19 cellular contexts compared by ENCODE assay signal in the genomic region with DNA sequence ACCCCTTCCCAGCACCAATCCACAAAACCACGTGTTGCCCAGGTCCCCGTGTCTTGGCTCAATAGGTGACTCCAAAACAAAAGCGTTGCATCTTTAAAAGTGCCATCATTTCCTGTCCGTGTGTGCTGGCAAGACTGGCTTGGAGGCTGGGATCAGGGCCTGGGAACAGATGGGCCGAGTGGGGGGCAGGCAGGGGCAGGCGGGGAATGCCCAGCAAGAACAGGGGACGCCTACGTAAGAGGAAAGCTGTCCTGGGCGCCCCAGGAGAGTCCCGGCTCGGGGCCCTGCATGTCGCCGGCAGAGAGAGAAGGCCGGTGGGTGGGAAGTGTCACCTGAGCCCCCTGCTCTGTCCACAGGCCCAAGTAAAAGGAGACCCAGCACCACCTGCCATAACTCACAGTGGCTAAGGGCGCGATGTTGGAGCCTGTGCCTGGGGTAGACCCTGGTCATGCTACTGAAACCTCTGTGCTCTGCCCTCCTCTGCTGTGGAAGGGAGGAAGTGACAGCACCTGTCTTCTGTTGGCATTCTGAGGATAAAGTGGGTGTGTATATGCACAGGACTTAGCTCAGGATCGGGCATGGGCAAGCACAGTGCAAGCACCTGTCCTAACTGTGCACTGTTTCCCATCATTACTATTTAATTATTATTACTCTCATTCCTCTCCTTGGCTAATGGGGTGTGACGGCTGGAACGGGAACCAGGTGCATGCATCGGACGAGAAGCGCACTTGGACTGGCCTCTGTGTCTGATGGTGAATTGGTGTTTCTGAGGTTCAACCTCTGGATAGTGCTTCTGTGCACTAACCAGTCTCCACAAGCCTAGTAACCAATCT.
"Had no signal": no experiment of that assay in that cellular context is flagged by ENCODE, and none has a peak within 500 bp of the region (broad histone marks: within the 10 kb centered on the region; RNA-seq: fewer than 3 reads in every experiment).

No MANE protein-coding gene starts in this region.

- DNase-seq: activated B cell treated with CpG ODN at 0.5 μM for 24 hours; activated CD4-positive, alpha-beta T cell treated with anti-CD3 and anti-CD28 coated beads for 36 hours; activated CD4-positive, alpha-beta T cell treated with anti-CD3 and anti-CD28 coated beads, Interleukin-2, amount 50 U/mL, for 48 hours; activated gamma-delta T cell treated with Interleukin-2 at 50 U/mL for 16 hours; brain microvascular endothelial cell; effector memory CD8-positive, alpha-beta T cell; foreskin melanocyte; hippocampal formation; right cardiac atrium; stimulated activated CD4-positive, alpha-beta T cell treated with anti-CD3 and anti-CD28 coated beads, Interleukin-1b, Interleukin-23, amount 100 ng/mL, for 48 hours; T-helper 17 cell; tibial artery had no signal

- ATAC-seq: activated CD4-positive, alpha-beta T cell treated with anti-CD3 and anti-CD28 coated beads for 36 hours; effector memory CD8-positive, alpha-beta T cell; esophagus mucosa; right cardiac atrium; T-helper 17 cell had no signal

- H3K4me3 ChIP-seq: adrenal gland, ascending aorta, dorsolateral prefrontal cortex, tibial artery had no signal

- H3K36me3 ChIP-seq: adrenal gland, ascending aorta, brain microvascular endothelial cell, tibial artery had no signal

- H3K79me2 ChIP-seq: parathyroid adenoma had no signal

- H2AFZ ChIP-seq: parathyroid adenoma had no signal

- H3K9ac ChIP-seq: parathyroid adenoma had no signal

- H3K27ac ChIP-seq: adrenal gland, ascending aorta, brain microvascular endothelial cell, dorsolateral prefrontal cortex, parathyroid adenoma, tibial artery had no signal

- FAIRE-seq: colon, endothelial cell of umbilical vein had no signal

- H3K9me3 ChIP-seq: adrenal gland, ascending aorta, tibial artery had no signal
